16 cellular contexts compared by ENCODE assay signal in the genomic region with DNA sequence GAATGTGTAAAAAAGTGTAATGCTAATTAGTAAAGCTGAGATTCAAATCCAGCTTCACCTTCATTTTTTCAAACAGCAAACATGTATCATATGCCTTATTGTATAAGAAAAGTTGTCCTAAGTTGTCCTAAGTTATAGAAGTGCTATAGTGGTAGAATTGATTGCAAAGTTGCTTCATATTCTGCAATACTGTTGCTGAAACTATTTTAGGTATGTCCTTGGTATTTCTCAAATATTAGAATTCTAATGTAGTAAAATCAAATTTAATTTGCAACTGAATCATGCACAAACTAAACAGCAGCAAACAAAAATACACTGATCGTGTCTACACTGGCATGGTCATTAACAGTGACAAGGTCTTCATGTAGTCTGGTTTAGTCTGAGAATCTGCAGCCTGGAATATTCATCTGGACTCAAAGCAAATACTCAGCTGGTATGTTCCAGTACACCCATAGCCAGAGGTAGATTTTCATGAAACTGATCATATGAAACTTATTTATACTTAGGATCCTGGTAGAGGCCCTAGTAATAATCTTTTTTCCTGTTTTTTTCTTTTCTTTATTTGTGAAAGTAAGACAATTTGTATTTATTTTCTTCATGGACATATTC.
DNase-seq lines count a peak whose midpoint lies in the region; ATAC-seq, FAIRE-seq and TF ChIP-seq lines count a peak whose summit lies in the region.
"Had no signal": no experiment of that assay in that cellular context is flagged by ENCODE, and none has a peak within 500 bp of the region (broad histone marks: within the 10 kb centered on the region; RNA-seq: fewer than 3 reads in every experiment).

No MANE protein-coding gene starts in this region.

- H3K27ac ChIP-seq in IMR-90 (ENCODE audit: insufficient read depth, low read length) (no peak overlapping the region), small intestine (ENCODE audit: low read depth in 1 of 2, low read length in 1 of 2) (no peak overlapping the region)
- H3K27ac ChIP-seq: A549, GM23248 had no signal

- no peak overlapping the region for H2BK15ac ChIP-seq in IMR-90 (ENCODE audit: low read depth, low read length)

- no peaks in the 10 kb centered on the region for H3K9me1 ChIP-seq in IMR-90 (ENCODE audit: insufficient read depth, low read length)

- in situ Hi-C loops in IMR-90 (cut with MboI; ENCODE audit: low sequenced_read_pairs) = no loop called here

- H3K9ac ChIP-seq in IMR-90 (ENCODE audit: low read depth, low read length) = no peak overlapping the region
- H3K9ac ChIP-seq: GM23248 had no signal

- H3K14ac ChIP-seq in IMR-90 (replicated peaks; ENCODE audit: low read depth, low read length) = no peak overlapping the region

- H4K5ac ChIP-seq in IMR-90 (ENCODE audit: low read depth, low read length) = no peak overlapping the region; the same call in 1 of the 2 replicates

- TF ChIP-seq RAD21 in IMR-90 (IDR thresholded peaks at IDR 0.05; ENCODE audit: low read length) = no peak

- peak; percentile 33 for FAIRE-seq in small intestine (lab: Jason Lieb, UNC)
- FAIRE-seq: A549, D721Med, H54 had no signal

- peak overlapping the region; percentile 47; the same call in 1 of the 2 replicates for H3K18ac ChIP-seq in IMR-90 (ENCODE audit: low read depth, low read length)

- no peak overlapping the region for H2BK5ac ChIP-seq in IMR-90 (ENCODE audit: low read depth, low read length, poor library complexity, severe bottlenecking)

- no CpG with 5 or more reads among the region's 1 CpG for WGBS in IMR-90 (ENCODE audit: extremely low coverage in 2 of 2, insufficient read length in 1 of 2), 2 experiments
- 60 to 82% (median 63%) methylated on average over 1 of the region's 1 CpG for WGBS in small intestine, 3 donors

- intact Hi-C loops in IMR-90 (cut with micrococcal nuclease) = no loop called here

- ATAC-seq in IMR-90 (ENCODE audit: low read depth) = peak; percentile 29; the same call in 1 of the 2 replicates
- ATAC-seq in HG03025 (IDR thresholded peaks at IDR 0.05; ENCODE audit: low FRiP score, unreplicated experiment) = no peak
- ATAC-seq: A549; CD8-positive, alpha-beta T cell; HCT116 had no signal

- H2BK120ac ChIP-seq in IMR-90 (ENCODE audit: low read depth, low read length) = no peak overlapping the region

- H3K4ac ChIP-seq in IMR-90 (ENCODE audit: low read depth, low read length) = no peak overlapping the region

- H3K56ac ChIP-seq in IMR-90 (ENCODE audit: extremely low read depth, insufficient read depth, low read length) = no peak overlapping the region

- no peak for TF ChIP-seq POLR2A in IMR-90 (IDR thresholded peaks at IDR 0.05; ENCODE audit: low read depth, low read length)

- H4K91ac ChIP-seq in IMR-90 (ENCODE audit: insufficient read depth, low read depth, low read length) = no peak overlapping the region

- no peak overlapping the region for H2AK5ac ChIP-seq in IMR-90 (ENCODE audit: low read depth, low read length)

- POLR2A ChIA-PET in IMR-90 (lab: Charles Lee; ENCODE audit: unreplicated experiment) = no interaction called here

- no peak overlapping the region for H3K23ac ChIP-seq in IMR-90 (ENCODE audit: low read depth, low read length)

- CTCF ChIA-PET in IMR-90 (lab: Yijun Ruan, JAX) = interaction anchor here (0.6 kb wide), 1 partner anchor 567 kb away, joined by 3 read pairs; no protein-coding TSS in a partner anchor

- H3K36me3 ChIP-seq in IMR-90 (ENCODE audit: control insufficient read depth, insufficient read depth, low read length) = no peaks in the 10 kb centered on the region
- H3K36me3 ChIP-seq in small intestine (ENCODE audit: control insufficient read depth in 2 of 2, insufficient read depth in 2 of 2, low read length in 2 of 2) = no peaks in the 10 kb centered on the region

- no peaks in the 10 kb centered on the region for H3K79me1 ChIP-seq in IMR-90 (ENCODE audit: low read depth in 1 of 2, low read length in 2 of 2)

- H2AFZ ChIP-seq in IMR-90 (replicated peaks; ENCODE audit: low read length, poor library complexity) = no peak overlapping the region
- H2AFZ ChIP-seq: GM23248 had no signal

- no peaks in the 10 kb centered on the region for H3K27me3 ChIP-seq in IMR-90 (ENCODE audit: control insufficient read depth, insufficient read depth, low read length)
- H3K27me3 ChIP-seq in small intestine (ENCODE audit: control insufficient read depth in 2 of 2, insufficient read depth in 2 of 2, low read length in 2 of 2) = no peaks in the 10 kb centered on the region

- dilution Hi-C loops in IMR-90 (cut with HindIII; ENCODE audit: low sequenced_read_pairs, unreplicated experiment) = no loop called here

- H2BK20ac ChIP-seq in IMR-90 (ENCODE audit: low read depth, low read length) = no peak overlapping the region

- no peak overlapping the region for H3K4me2 ChIP-seq in IMR-90 (ENCODE audit: low read depth, low read length)
- H3K4me2 ChIP-seq: A549 had no signal

- no peaks in the 10 kb centered on the region for H3K9me3 ChIP-seq in IMR-90 (ENCODE audit: control insufficient read depth, insufficient read depth, low read length)
- H3K9me3 ChIP-seq in small intestine (ENCODE audit: control insufficient read depth, low read depth) = no peaks in the 10 kb centered on the region
- H3K9me3 ChIP-seq: A549 had no signal

- H3K4me1 ChIP-seq in IMR-90 (ENCODE audit: control insufficient read depth, insufficient read depth, low read length) (no peaks in the 10 kb centered on the region), small intestine (ENCODE audit: control insufficient read depth in 2 of 2, insufficient read depth in 1 of 2, low read depth in 1 of 2, low read length in 1 of 2) (no peaks in the 10 kb centered on the region)

- no peaks in the 10 kb centered on the region for H4K20me1 ChIP-seq in IMR-90 (ENCODE audit: insufficient read depth, low read length)

- TF ChIP-seq CTCF in IMR-90 (conservative IDR thresholded peaks at IDR 0.05; ENCODE audit: low read depth, low read length) = no peak

- no peak overlapping the region for H4K8ac ChIP-seq in IMR-90 (ENCODE audit: low read depth in 2 of 2, low read length in 2 of 2)

- no peak overlapping the region for H3K4me3 ChIP-seq in IMR-90 (ENCODE audit: insufficient read depth, low read depth, low read length)
- no peak overlapping the region for H3K4me3 ChIP-seq in small intestine (ENCODE audit: low read depth in 1 of 2, low read length in 2 of 2)
- H3K4me3 ChIP-seq: A549, GM23248 had no signal

- DNase-seq in EH (ENCODE audit: low read depth) (peak; percentile 33), IMR-90 (no peak), fibroblast of peridontal ligament (ENCODE audit: extremely low read depth) (peak; percentile 47), small intestine (no peak)
- DNase-seq in activated CD8-positive, alpha-beta memory T cell treated with anti-CD3 and anti-CD28 coated beads for 24 hours = no peak
- DNase-seq: CD8-positive, alpha-beta T cell; COR-L47; DMS153; DMS79 treated with DMSO at 0.1 percent for 48 hours; GDM1; GM23248 had no signal

- BruUV-seq in IMR-90 (replicated peaks; lab: Mats Ljungman, UMichigan) = no TSS peak

- H2AK9ac ChIP-seq in IMR-90 (replicated peaks; ENCODE audit: low read depth, low read length, poor library complexity) = no peak overlapping the region

TF ChIP-seq in IMR-90, 13 proteins besides CTCF, POLR2A, EP300 and RAD21:
- TF ChIP-seq CEBPB (IDR thresholded peaks at IDR 0.05; ENCODE audit: low read depth, low read length) (peak; percentile 77), RFX5 (IDR thresholded peaks at IDR 0.05; ENCODE audit: low read depth, low read length) (no peak)

Comparison
In these comparisons a context has a peak if more than half of its experiments do, and no peak if none do; other contexts are left out.
1. DNase-seq: peak in EH (single experiment) and fibroblast of peridontal ligament (single experiment); none in IMR-90 (single experiment), small intestine (single experiment) and activated CD8-positive, alpha-beta memory T cell treated with anti-CD3 and anti-CD28 coated beads for 24 hours (single experiment).